In the genomic region with DNA sequence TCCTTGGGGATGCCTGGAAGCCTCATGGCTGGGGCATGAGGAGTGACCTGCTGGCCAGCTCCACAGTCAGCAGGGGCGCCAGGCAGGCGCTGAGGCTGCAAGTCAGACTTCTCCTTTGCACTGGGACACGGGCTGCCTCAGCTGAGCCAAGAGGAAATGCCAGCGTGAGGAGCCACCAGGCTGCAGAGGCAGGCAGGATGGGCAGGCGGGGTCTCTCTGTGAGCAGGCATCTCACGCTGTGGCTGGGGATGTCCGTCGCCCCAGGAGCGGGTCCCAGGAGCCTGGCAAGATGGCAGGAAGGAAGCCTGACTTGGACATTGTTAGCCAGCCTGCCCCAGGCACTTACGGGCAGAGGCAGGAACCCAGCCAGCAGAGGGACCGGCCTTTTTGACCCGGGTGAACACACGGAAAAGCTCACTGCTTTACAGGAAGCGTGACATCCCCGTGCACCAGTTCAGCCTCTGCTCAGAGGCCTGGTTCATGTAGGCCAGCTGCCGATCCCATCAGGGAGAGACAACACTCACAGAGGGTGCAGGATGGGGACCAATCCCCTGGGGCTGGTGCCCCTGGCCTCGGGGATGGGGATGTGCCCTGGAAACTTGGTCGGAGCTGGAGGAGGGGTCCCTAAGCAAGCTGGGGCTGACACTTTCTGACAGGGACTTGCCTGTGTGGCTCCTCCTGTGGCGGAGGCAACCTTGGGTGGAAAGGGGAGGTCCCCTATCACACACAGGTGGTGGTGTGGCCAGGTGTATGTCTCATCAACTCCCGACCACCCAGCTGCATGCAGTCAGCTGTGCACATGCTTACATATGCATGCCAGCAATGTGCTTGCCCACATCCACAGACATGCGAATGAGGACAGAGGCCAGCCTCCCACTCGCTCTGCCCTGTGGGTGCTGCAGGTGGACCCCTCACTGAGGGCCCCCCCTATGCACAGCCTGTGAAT, we compare ENCODE assay signal across 8 cellular contexts. TPM values are rescaled to one million over a fixed set of nuclear protein-coding genes. Genes with fewer than 3 reads are reported as not detected.
A peak's percentile ranks its signal among the peaks of the same experiment; 100 is the strongest.
DNase-seq lines count a peak whose midpoint lies in the region; ATAC-seq, FAIRE-seq and TF ChIP-seq lines count a peak whose summit lies in the region.

No MANE protein-coding gene starts in this region.

- 71% methylated on average over 5 of the region's 22 CpGs for WGBS in esophagus muscularis mucosa
- 36 to 60% (median 40%) methylated on average over 22 of the region's 22 CpGs for WGBS in psoas muscle, 3 donors

- ATAC-seq in DND-41 (ENCODE audit: insufficient read depth, low read depth) (peak; percentile 12; the same call in 2 of the 3 replicates), psoas muscle (peak; percentile 60 to 68 (median 62)), GM19328 (IDR thresholded peaks at IDR 0.05; ENCODE audit: unreplicated experiment) (no peak)

- no peak for DNase-seq in DND-41
- DNase-seq in RPMI7951 (ENCODE audit: low read depth) = peak; percentile 83
- no peak for DNase-seq in esophagus muscularis mucosa (ENCODE audit: extremely low spot score)
- DNase-seq in psoas muscle = peak; percentile 68 to 72
- no peak for DNase-seq in GM19239 (ENCODE audit: insufficient read length, low spot score)
- no peak for DNase-seq in RPMI8226
- no peak for DNase-seq in superior temporal gyrus (ENCODE audit: extremely low spot score)

- no peak for TF ChIP-seq EP300 in esophagus muscularis mucosa (IDR thresholded peaks at IDR 0.05)

- H3K4me1 ChIP-seq in DND-41 (ENCODE audit: insufficient read depth, low read length) = no peaks in the 10 kb centered on the region; the same call in 1 of the 2 replicates
- peaks cover 22 to 32% (median 26%) of the 10 kb centered on the region in 4 donors for H3K4me1 ChIP-seq in esophagus muscularis mucosa
- peaks cover 24% of the 10 kb centered on the region for H3K4me1 ChIP-seq in psoas muscle

- no peak for TF ChIP-seq POLR2A in esophagus muscularis mucosa (IDR thresholded peaks at IDR 0.05; ENCODE audit: low read depth)

- H3K27ac ChIP-seq in DND-41 (ENCODE audit: low read length) = peak overlapping the region; percentile 32; the same call in 1 of the 2 replicates
- peak overlapping the region in 3 of 4 donors; percentile 63 to 66 (median 65) for H3K27ac ChIP-seq in esophagus muscularis mucosa (replicated peaks in 1 of 4)
- H3K27ac ChIP-seq in psoas muscle = peak overlapping the region; percentile 41

- TF ChIP-seq CTCF in DND-41 (IDR thresholded peaks at IDR 0.05; ENCODE audit: borderline replicate concordance, extremely low read depth, low read length, poor library complexity, severe bottlenecking) = no peak
- TF ChIP-seq CTCF in esophagus muscularis mucosa (IDR thresholded peaks at IDR 0.05) = peak in 1 of 3 experiments; percentile 6
- TF ChIP-seq CTCF in psoas muscle (IDR thresholded peaks at IDR 0.05) = no peak

- H3K36me3 ChIP-seq in DND-41 (ENCODE audit: insufficient read depth, low read length) (peaks cover 60% of the 10 kb centered on the region), esophagus muscularis mucosa (peaks cover 0 to 7% (median 3%) of the 10 kb centered on the region in 4 donors), psoas muscle (ENCODE audit: insufficient read depth in 1 of 2, low read depth in 1 of 2) (peaks cover 0 to 11% of the 10 kb centered on the region in 2 donors)

- H3K4me3 ChIP-seq in DND-41 (ENCODE audit: low read depth in 1 of 2, low read length in 2 of 2) = no peak overlapping the region
- H3K4me3 ChIP-seq in esophagus muscularis mucosa = no peak overlapping the region
- no peak overlapping the region for H3K4me3 ChIP-seq in psoas muscle

- intact Hi-C loops in esophagus muscularis mucosa (cut with DNase I) = loop anchor here (10.0 kb wide), 1 partner anchor 80 kb away; a partner anchor contains a TSS
- intact Hi-C loops in psoas muscle (cut with DNase I) = no loop called here

- H3K27me3 ChIP-seq in DND-41 (ENCODE audit: insufficient read depth, low read length, poor library complexity) (no peaks in the 10 kb centered on the region), esophagus muscularis mucosa (no peaks in the 10 kb centered on the region), psoas muscle (ENCODE audit: insufficient read depth in 3 of 3, low read length in 2 of 3) (no peaks in the 10 kb centered on the region)

- no peak for FAIRE-seq in GM19239 (lab: Jason Lieb, UNC)

- H4K20me1 ChIP-seq in DND-41 (ENCODE audit: insufficient read depth, low read length) = peaks cover 72% of the 10 kb centered on the region

- H3K79me2 ChIP-seq in DND-41 (ENCODE audit: insufficient read depth, low read length) = peaks cover 92% of the 10 kb centered on the region

- H3K4me2 ChIP-seq in DND-41 (ENCODE audit: insufficient read depth, low read length) = no peak overlapping the region

- H3K9me3 ChIP-seq in DND-41 (ENCODE audit: insufficient read depth, low read length, severe bottlenecking) (no peaks in the 10 kb centered on the region), esophagus muscularis mucosa (peaks cover 0 to 3% (median 0%) of the 10 kb centered on the region in 4 donors), psoas muscle (no peaks in the 10 kb centered on the region)

- no peak overlapping the region for H2AFZ ChIP-seq in DND-41 (ENCODE audit: low read depth, low read length)

- H3K9ac ChIP-seq in DND-41 (ENCODE audit: low read depth, low read length) = no peak overlapping the region

RNA-seq across cellular contexts. Expression of a gene that starts 10.0 kb away (rescaled TPM):
- 11.9 and 12.4 TPM in 2 replicates for total RNA-seq in RPMI7951 (2014; rRNA removed; shearing (Covaris generic))
- total RNA-seq in esophagus muscularis mucosa (1 to 10 TPM; 4.6 to 8.7 (median 6.8) TPM), psoas muscle (1 to 10 TPM; 1.5 to 3.4 (median 3.0) TPM)
- 1 to 10 TPM; 3.3 to 7.6 (median 3.6) TPM for polyA plus RNA-seq in psoas muscle

RNA-seq across cellular contexts. Expression of a gene that starts 10.0 kb away (rescaled TPM):
- total RNA-seq in RPMI7951 (2014; rRNA removed; shearing (Covaris generic)) = 5.0 and 8.5 TPM in 2 replicates
- total RNA-seq in esophagus muscularis mucosa (10 to 100 TPM in 2 of 4 donors, 1 to 10 TPM in 2; 5.6 to 14.8 (median 11.1) TPM), psoas muscle (1 to 10 TPM; 5.3 to 9.7 (median 8.1) TPM)
- 1 to 10 TPM; 5.9 to 7.9 (median 6.3) TPM for polyA plus RNA-seq in psoas muscle

Comparison
In these comparisons a context has a peak if more than half of its experiments do, and no peak if none do; other contexts are left out.
1. DNase-seq: peak in RPMI7951 (single experiment) and psoas muscle (2 of 2); none in DND-41 (single experiment), esophagus muscularis mucosa (single experiment), GM19239 (single experiment), RPMI8226 (single experiment) and superior temporal gyrus (single experiment).
2. Peak in every context shown above with its lines, with median percentiles within 50 percentile points of each other: H3K27ac ChIP-seq.